ENCODE assay signal across 8 cellular contexts in the genomic region with DNA sequence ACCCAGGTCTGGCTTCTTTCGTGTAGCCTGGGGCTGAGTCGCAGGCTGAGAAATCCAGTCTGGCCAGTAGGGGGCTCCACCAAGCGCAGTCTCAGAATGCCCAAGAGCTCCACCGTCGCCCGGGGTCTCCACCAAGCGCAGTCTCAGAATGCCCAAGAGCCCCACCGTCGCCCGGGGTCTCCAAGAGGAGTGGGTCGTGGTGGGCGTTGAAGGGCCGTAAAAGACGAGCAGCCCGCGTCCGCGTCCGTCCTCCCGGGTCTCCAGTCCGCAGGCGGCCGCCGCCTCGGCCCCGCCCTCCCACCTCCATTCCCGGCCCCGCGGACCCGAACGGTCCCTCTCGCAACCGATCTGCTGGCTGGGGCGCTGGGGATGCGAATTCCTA. TPM values are rescaled to one million over a fixed set of nuclear protein-coding genes. Genes with fewer than 3 reads are reported as not detected.
DNase-seq lines count a peak whose midpoint lies in the region; ATAC-seq and TF ChIP-seq lines count a peak whose summit lies in the region.

No MANE protein-coding gene starts in this region.

- H3K36me3 ChIP-seq in right atrium auricular region (peaks cover 7% of the 10 kb centered on the region), urinary bladder (ENCODE audit: insufficient read depth) (no peaks in the 10 kb centered on the region)

- H3K27ac ChIP-seq in right atrium auricular region (peak overlapping the region; percentile 96 to 99), urinary bladder (ENCODE audit: low read depth) (peak overlapping the region; percentile 94)

- DNase-seq in MV-4-11 (lab: John Stamatoyannopoulos, UW): peak; percentile 90
- peak; percentile 60 for DNase-seq in amniotic stem cell (lab: John Stamatoyannopoulos, UW)
- DNase-seq in right atrium auricular region (ENCODE audit: low spot score): peak; percentile 90
- DNase-seq in pulmonary artery endothelial cell (ENCODE audit: low read depth, low spot score): peak; percentile 68

- H3K36me3 Mint-ChIP-seq in T-helper 1 cell treated with Interleukin-12 subunit alpha and Interleukin-12 subunit beta and Interleukin-4 antibody, amounts not matched to agents 30 μg/mL and 1 μg/mL, for 36 hours (ENCODE audit: low read depth): peaks cover 5% of the 10 kb centered on the region

- H3K4me3 Mint-ChIP-seq in T-helper 1 cell treated with Interleukin-12 subunit alpha and Interleukin-12 subunit beta and Interleukin-4 antibody, amounts not matched to agents 30 μg/mL and 1 μg/mL, for 36 hours: peak overlapping the region; percentile 81

- no peaks in the 10 kb centered on the region for H3K27me3 ChIP-seq in right atrium auricular region

- ATAC-seq in HG02571 (IDR thresholded peaks at IDR 0.05; ENCODE audit: unreplicated experiment): peak; percentile 64

- H3K4me1 ChIP-seq in right atrium auricular region (peaks cover 0 to 47% of the 10 kb centered on the region in 2 donors), urinary bladder (ENCODE audit: insufficient read depth) (peaks cover 2% of the 10 kb centered on the region)

- under 1% methylated on average over 35 of the region's 35 CpGs for WGBS in urinary bladder

- H3K9me3 ChIP-seq in right atrium auricular region: no peaks in the 10 kb centered on the region

- peak overlapping the region; percentile 76 for H3K27ac Mint-ChIP-seq in T-helper 1 cell treated with Interleukin-12 subunit alpha and Interleukin-12 subunit beta and Interleukin-4 antibody, amounts not matched to agents 30 μg/mL and 1 μg/mL, for 36 hours

- H3K27me3 Mint-ChIP-seq in T-helper 1 cell treated with Interleukin-12 subunit alpha and Interleukin-12 subunit beta and Interleukin-4 antibody, amounts not matched to agents 30 μg/mL and 1 μg/mL, for 36 hours (ENCODE audit: low read depth): no peaks in the 10 kb centered on the region

- peaks cover 39% of the 10 kb centered on the region for H3K4me1 Mint-ChIP-seq in T-helper 1 cell treated with Interleukin-12 subunit alpha and Interleukin-12 subunit beta and Interleukin-4 antibody, amounts not matched to agents 30 μg/mL and 1 μg/mL, for 36 hours (ENCODE audit: low read depth)

- TF ChIP-seq CTCF in GM12873 (IDR thresholded peaks at IDR 0.05; ENCODE audit: insufficient read depth, low read depth, low read length, missing control alignments) (peak; percentile 86), right atrium auricular region (IDR thresholded peaks at IDR 0.05) (peak; percentile 91 to 93)

- H3K9me3 Mint-ChIP-seq in T-helper 1 cell treated with Interleukin-12 subunit alpha and Interleukin-12 subunit beta and Interleukin-4 antibody, amounts not matched to agents 30 μg/mL and 1 μg/mL, for 36 hours: no peaks in the 10 kb centered on the region

- H3K4me3 ChIP-seq in right atrium auricular region (peak overlapping the region; percentile 94 to 98), urinary bladder (ENCODE audit: low read depth, low read length) (peak overlapping the region; percentile 93)

RNA-seq across cellular contexts. Expression of a gene that starts 0.9 kb away (rescaled TPM):
- total RNA-seq in right atrium auricular region (10 to 100 TPM; 48.3 to 93.7 TPM), pulmonary artery endothelial cell (33.5 and 37.9 TPM in 2 replicates), urinary bladder (37.9 TPM)
- polyA plus RNA-seq in urinary bladder: 386 TPM

RNA-seq across cellular contexts. Expression of a gene that starts 17.7 kb away (rescaled TPM):
- total RNA-seq in right atrium auricular region: under 1 TPM; 0.08 to 0.48 TPM
- 1.2 and 1.5 TPM in 2 replicates for total RNA-seq in pulmonary artery endothelial cell
- total RNA-seq in urinary bladder: 4.1 TPM
- polyA plus RNA-seq in urinary bladder: 3.2 TPM

RNA-seq across cellular contexts. Expression of a gene that starts 28.4 kb away (rescaled TPM):
- under 1 TPM in 1 of 2 donors, not detected in 1; 0.71 TPM for total RNA-seq in right atrium auricular region
- under 0.01 and 0.07 TPM in 2 replicates for total RNA-seq in pulmonary artery endothelial cell
- total RNA-seq in urinary bladder: 3.2 TPM
- polyA plus RNA-seq in urinary bladder: 1.4 TPM

Comparison
In these comparisons a context has a peak if more than half of its experiments do, and no peak if none do; other contexts are left out.
1. Peak in every context shown above with its lines: DNase-seq, ATAC-seq, H3K4me3 ChIP-seq and H3K27ac ChIP-seq.